In the genomic region with DNA sequence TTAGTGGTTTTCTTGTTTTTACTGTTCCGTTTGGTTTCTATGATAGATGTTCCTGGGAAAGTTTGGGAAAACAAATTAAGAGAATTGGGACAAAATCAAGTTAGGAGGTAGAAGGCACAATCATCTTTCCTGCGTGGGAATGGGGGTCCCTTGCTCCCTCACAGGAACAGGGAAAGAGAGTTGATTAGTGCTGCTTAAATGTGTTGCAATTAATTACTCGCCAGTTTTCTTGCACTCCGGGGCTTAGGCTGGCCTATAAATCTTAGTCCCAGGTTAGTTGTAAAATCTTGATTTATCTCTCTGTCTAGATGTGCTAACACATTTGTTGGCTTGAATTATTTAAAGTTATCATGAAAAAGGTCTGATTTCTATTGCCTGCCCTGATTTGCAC, we compare ENCODE assay signal across 16 cellular contexts. TPM values are rescaled to one million over a fixed set of nuclear protein-coding genes. Genes with fewer than 3 reads are reported as not detected.
DNase-seq lines count a peak whose midpoint lies in the region; ATAC-seq and TF ChIP-seq lines count a peak whose summit lies in the region.
"Had no signal": no experiment of that assay in that cellular context is flagged by ENCODE, and none has a peak within 500 bp of the region (broad histone marks: within the 10 kb centered on the region; RNA-seq: fewer than 3 reads in every experiment).

No MANE protein-coding gene starts in this region.

- H3K4me3 Mint-ChIP-seq in T-helper 17 cell (peak overlapping the region; percentile 72), HFFc6 (no peak overlapping the region)
- H3K4me3 Mint-ChIP-seq: T-helper 2 cell treated with Interferon-gamma antibody and Interleukin-4, amounts not matched to agents 5 μg/mL and 100 μg/mL, for 36 hours had no signal

- in situ Hi-C loops in GM13977 (cut with MboI; ENCODE audit: low pct_unique_long_range_greater_than_20kb, low sequenced_read_pairs, unreplicated experiment) = no loop called here

- TF ChIP-seq CTCF in HFFc6 (IDR thresholded peaks at IDR 0.05) = no peak
- TF ChIP-seq CTCF in GM13977 (IDR thresholded peaks at IDR 0.05; ENCODE audit: extremely low read depth, insufficient read depth, missing control alignments) = no peak

- H3K27me3 Mint-ChIP-seq in T-helper 17 cell = no peaks in the 10 kb centered on the region
- no peaks in the 10 kb centered on the region for H3K27me3 Mint-ChIP-seq in HFFc6 (ENCODE audit: insufficient read depth)

- H3K27ac ChIP-seq in stomach smooth muscle (ENCODE audit: low read length) = peak overlapping the region; percentile 85
- H3K27ac ChIP-seq: A549 had no signal

- no peaks in the 10 kb centered on the region for H3K36me3 Mint-ChIP-seq in T-helper 17 cell (ENCODE audit: low read depth)
- H3K36me3 Mint-ChIP-seq in HFFc6 (ENCODE audit: low read depth) = no peaks in the 10 kb centered on the region

- no peaks in the 10 kb centered on the region for H3K9me3 ChIP-seq in T-helper 17 cell (ENCODE audit: control insufficient read depth, low read length, poor library complexity, severe bottlenecking)
- no peaks in the 10 kb centered on the region for H3K9me3 ChIP-seq in stomach smooth muscle (ENCODE audit: control insufficient read depth in 2 of 2, low read length in 2 of 2)
- H3K9me3 ChIP-seq: A549 had no signal

- H3K4me1 Mint-ChIP-seq in T-helper 17 cell (peaks cover 44% of the 10 kb centered on the region), HFFc6 (ENCODE audit: low read depth) (peaks cover 31% of the 10 kb centered on the region)

- ATAC-seq in T-helper 17 cell = no peak
- ATAC-seq in left lobe of liver = no peak
- ATAC-seq: A549 had no signal

- peak overlapping the region in 1 of 2 donors; percentile 65 for H3K4me3 ChIP-seq in stomach smooth muscle (ENCODE audit: low read length in 2 of 2)
- H3K4me3 ChIP-seq: A549, lung had no signal

- no peaks in the 10 kb centered on the region for H3K9me3 Mint-ChIP-seq in HFFc6
- H3K9me3 Mint-ChIP-seq: T-helper 2 cell treated with Interferon-gamma antibody and Interleukin-4, amounts not matched to agents 5 μg/mL and 100 μg/mL, for 36 hours had no signal

- no peaks in the 10 kb centered on the region for H3K27me3 ChIP-seq in stomach smooth muscle (ENCODE audit: control insufficient read depth in 1 of 2, insufficient read depth in 2 of 2, low read length in 2 of 2)

- peaks cover 41% of the 10 kb centered on the region for H3K4me1 ChIP-seq in stomach smooth muscle (ENCODE audit: control insufficient read depth, insufficient read depth, low read length)

- H3K27ac Mint-ChIP-seq in T-helper 17 cell (peak overlapping the region; percentile 34), HFFc6 (no peak overlapping the region)
- H3K27ac Mint-ChIP-seq: T-helper 2 cell treated with Interferon-gamma antibody and Interleukin-4, amounts not matched to agents 5 μg/mL and 100 μg/mL, for 36 hours had no signal

- DNase-seq in NOMO-1 (lab: John Stamatoyannopoulos, UW; ENCODE audit: unreplicated experiment in 2 of 2) (peak; percentile 27 to 61), NOMO-1 treated with dmso at 0.1 percent for 144 hours (lab: John Stamatoyannopoulos, UW; ENCODE audit: unreplicated experiment) (no peak), T-helper 17 cell (no peak), left kidney (ENCODE audit: low read depth, low spot score) (peak; percentile 70), HFFc6 (no peak), left lobe of liver (ENCODE audit: low spot score) (no peak), GM13977 (ENCODE audit: low spot score) (no peak)
- DNase-seq: activated CD4-positive, alpha-beta T cell treated with anti-CD3 and anti-CD28 coated beads for 4 hours; activated naive CD4-positive, alpha-beta T cell treated with anti-CD3 and anti-CD28 coated beads, Interleukin-2, amount 50 U/mL, for 16 hours; effector CD4-positive, alpha-beta T cell; small intestine; stimulated activated naive CD4-positive, alpha-beta T cell treated with Interleukin-2 at 50 U/mL for 16 hours had no signal

- no peaks in the 10 kb centered on the region for H3K36me3 ChIP-seq in stomach smooth muscle (ENCODE audit: control insufficient read depth in 2 of 2, insufficient read depth in 2 of 2, low read length in 2 of 2)

- no peak overlapping the region for H3K9ac ChIP-seq in stomach smooth muscle (ENCODE audit: low read length in 2 of 2)

RNA-seq across cellular contexts. Expression of gene B3GLCT, which starts 10.0 kb away (rescaled TPM):
- total RNA-seq in T-helper 17 cell = 1 to 10 TPM; 5.0 to 6.2 TPM
- 1 to 10 TPM; 5.0 to 7.5 (median 6.9) TPM for total RNA-seq in HFFc6 (2021; fragmentation: NEBNext Ultra II Directional; extraction: Animal tissue kit (Norgen Biotek cat#: 25700))
- 3.3 TPM for total RNA-seq in left lobe of liver

RNA-seq across cellular contexts. Expression of gene HSPH1, which starts 48.1 kb away (rescaled TPM):
- 100 to 1,000 TPM; 143 to 153 TPM for total RNA-seq in T-helper 17 cell
- total RNA-seq in HFFc6 (2021; fragmentation: NEBNext Ultra II Directional; extraction: Animal tissue kit (Norgen Biotek cat#: 25700)) = 100 to 1,000 TPM in 5 of 6 experiments, 10 to 100 TPM in 1; 94.6 to 153 (median 104) TPM
- 17.6 TPM for total RNA-seq in left lobe of liver

Comparison
In these comparisons a context has a peak if more than half of its experiments do, and no peak if none do; other contexts are left out.
1. DNase-seq: peak in NOMO-1 (2 of 2) and left kidney (single experiment); none in NOMO-1 treated with dmso at 0.1 percent for 144 hours (single experiment), T-helper 17 cell (0 of 3), HFFc6 (single experiment), left lobe of liver (single experiment) and GM13977 (single experiment).